Comparison of ENCODE assay signal across 2 cellular contexts in genomic region chr3:122257951-122258350, GRCh38.
TF ChIP-seq lines count a peak whose summit lies in the region.

No MANE protein-coding gene starts in this region.

TF ChIP-seq in HepG2, 621 proteins besides CTCF, POLR2A, EP300 and RAD21:
- no peak for TF ChIP-seq ZSCAN20 (CRISPR knock-in tag; IDR thresholded peaks at IDR 0.05; ENCODE audit: borderline replicate concordance)
- TF ChIP-seq ATF7 (IDR thresholded peaks at IDR 0.05): peak; percentile 64
- TF ChIP-seq ATF7 (CRISPR knock-in tag; IDR thresholded peaks at IDR 0.05): no peak

TF ChIP-seq in GM12878, 131 proteins besides CTCF, POLR2A, EP300 and RAD21:
- no peak for TF ChIP-seq FOS (IDR thresholded peaks at IDR 0.05; ENCODE audit: borderline replicate concordance, extremely low read depth, insufficient read length)
- TF ChIP-seq ATF7 (IDR thresholded peaks at IDR 0.05; ENCODE audit: low read depth): peak; percentile 87
